Comparison of ENCODE assay signal across 26 cellular contexts in the genomic region with DNA sequence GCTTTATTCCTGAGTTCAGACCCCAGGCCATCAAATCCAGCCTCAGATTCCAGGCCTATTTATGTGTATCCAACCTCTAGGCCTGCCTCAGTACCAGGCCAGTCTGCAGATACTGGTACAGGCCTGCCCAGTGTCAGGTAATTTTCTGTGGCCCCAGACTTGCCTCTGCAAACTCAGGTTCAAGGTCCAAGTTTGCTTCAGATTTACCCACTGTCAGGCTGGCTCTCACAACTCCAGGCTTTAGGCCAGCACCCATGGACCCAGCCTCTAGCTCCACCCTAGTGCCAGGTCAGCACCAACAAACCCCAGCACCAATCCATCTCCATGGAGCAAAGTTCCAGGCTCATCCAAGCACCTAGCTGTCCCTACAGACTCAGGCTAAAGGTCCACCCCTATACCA.
"Had no signal": no experiment of that assay in that cellular context is flagged by ENCODE, and none has a peak within 500 bp of the region (broad histone marks: within the 10 kb centered on the region; RNA-seq: fewer than 3 reads in every experiment).

No MANE protein-coding gene starts in this region.

- H2AFZ ChIP-seq: neural progenitor cell, parathyroid adenoma had no signal

- FAIRE-seq: keratinocyte had no signal

- H3K4me2 ChIP-seq: neural progenitor cell had no signal

- H3K4me3 Mint-ChIP-seq: naive B cell; natural killer cell; nephron progenitor cell; neural progenitor cell; stimulated activated effector memory CD8-positive, alpha-beta T cell treated with anti-CD3 and anti-CD28 coated beads, Interleukin-12 subunit alpha, Interleukin-12 subunit beta, amount 100 ng/mL, for 72 hours had no signal

- H3K4me1 ChIP-seq: heart right ventricle, lower lobe of right lung, neural progenitor cell, parathyroid adenoma, right atrium auricular region, spleen, testis, thyroid gland, transverse colon, uterus had no signal

- H3K27ac ChIP-seq: heart right ventricle, lower lobe of right lung, neural progenitor cell, neutrophil, parathyroid adenoma, right atrium auricular region, skin epidermis, spleen, stomach, testis, thyroid gland, transverse colon, uterus had no signal

- ATAC-seq: heart right ventricle, left ventricle myocardium superior, lower lobe of right lung, natural killer cell, sciatic nerve had no signal

- H3K9me3 ChIP-seq: neutrophil, testis, thyroid gland, transverse colon had no signal

- H3K36me3 ChIP-seq: heart right ventricle, lower lobe of right lung, neural progenitor cell, neutrophil, right atrium auricular region, spleen, stomach, thyroid gland, transverse colon, uterus had no signal

- H3K4me3 ChIP-seq: heart right ventricle, lower lobe of right lung, neural progenitor cell, right atrium auricular region, skin epidermis, spleen, stomach, testis, thyroid gland, transverse colon, uterus had no signal

- H3K79me2 ChIP-seq: parathyroid adenoma had no signal

- DNase-seq: heart right ventricle; hippocampal formation; left ventricle myocardium superior; lower lobe of right lung; mammary epithelial cell; mesenchymal stem cell; naive B cell; natural killer cell; nephron progenitor cell; occipital lobe; spleen; stimulated activated CD4-positive, alpha-beta T cell treated with anti-CD3 and anti-CD28 coated beads, Interleukin-4, amount 100 ng/mL, for 24 hours; stimulated activated naive CD4-positive, alpha-beta T cell; stomach; testis; thyroid gland; transverse colon; uterus had no signal

- H3K9ac ChIP-seq: neural progenitor cell, parathyroid adenoma had no signal

- H3K27ac Mint-ChIP-seq: natural killer cell; neural progenitor cell; stimulated activated effector memory CD8-positive, alpha-beta T cell treated with anti-CD3 and anti-CD28 coated beads, Interleukin-12 subunit alpha, Interleukin-12 subunit beta, amount 100 ng/mL, for 72 hours had no signal

- H3K27me3 Mint-ChIP-seq: naive B cell had no signal

- H3K27me3 ChIP-seq: heart right ventricle, neural progenitor cell, neutrophil, right atrium auricular region, spleen, stomach, testis, thyroid gland, transverse colon, uterus had no signal

- H3K4me1 Mint-ChIP-seq: naive B cell; natural killer cell; nephron progenitor cell; neural progenitor cell; stimulated activated effector memory CD8-positive, alpha-beta T cell treated with anti-CD3 and anti-CD28 coated beads, Interleukin-12 subunit alpha, Interleukin-12 subunit beta, amount 100 ng/mL, for 72 hours had no signal
